ENCODE assay signal across 8 cellular contexts in genomic region chr1:169427081-169427611, GRCh38. TPM values are rescaled to one million over a fixed set of nuclear protein-coding genes. Genes with fewer than 3 reads are reported as not detected.
DNase-seq lines count a peak whose midpoint lies in the region; ATAC-seq and TF ChIP-seq lines count a peak whose summit lies in the region.

CCDC181 (minus strand) TSS chr1:169427474; CDS start chr1:169424927, 2,547 bp downstream.

- H3K4me3 ChIP-seq in fibroblast of the aortic adventitia (ENCODE audit: low read depth, low read length), result peak within 1 kb of the TSS; percentile 68

- peak within 1 kb of the TSS; percentile 86 for H3K4me3 Mint-ChIP-seq in activated T-cell treated with anti-CD3 and anti-CD28 coated beads, Interleukin-2, amount 50 U/mL, for 4 hours
- H3K4me3 Mint-ChIP-seq in natural killer cell, result peak within 1 kb of the TSS; percentile 93

- intact Hi-C loops in natural killer cell (cut with micrococcal nuclease), result no loop called here

- peak within 1 kb of the TSS in 1 of 2 donors; percentile 87 for H3K27ac Mint-ChIP-seq in natural killer cell

- peaks cover 5% of the 10 kb centered on the region for H3K4me1 Mint-ChIP-seq in activated T-cell treated with anti-CD3 and anti-CD28 coated beads, Interleukin-2, amount 50 U/mL, for 4 hours (ENCODE audit: low read depth)
- peaks cover 9 to 10% of the 10 kb centered on the region in 2 donors for H3K4me1 Mint-ChIP-seq in natural killer cell

- peaks cover 4% of the 10 kb centered on the region for H3K9me3 Mint-ChIP-seq in activated T-cell treated with anti-CD3 and anti-CD28 coated beads, Interleukin-2, amount 50 U/mL, for 4 hours
- H3K9me3 Mint-ChIP-seq in natural killer cell, result peaks cover 0 to 2% of the 10 kb centered on the region in 2 donors

- H3K36me3 Mint-ChIP-seq in activated T-cell treated with anti-CD3 and anti-CD28 coated beads, Interleukin-2, amount 50 U/mL, for 4 hours (ENCODE audit: insufficient read depth), result no peaks in the 10 kb centered on the region
- peaks cover 14% of the 10 kb centered on the region for H3K36me3 Mint-ChIP-seq in natural killer cell

- ATAC-seq in HG02840 (IDR thresholded peaks at IDR 0.05; ENCODE audit: low FRiP score, unreplicated experiment) (peak; percentile 78), natural killer cell (peak; percentile 55 to 80 (median 65))
- ATAC-seq in activated T-cell treated with anti-CD3 and anti-CD28 coated beads, Interleukin-2, amount 50 U/mL, for 4 hours, result peak; percentile 95 to 99

- H3K27me3 Mint-ChIP-seq in activated T-cell treated with anti-CD3 and anti-CD28 coated beads, Interleukin-2, amount 50 U/mL, for 4 hours (ENCODE audit: low read depth), result peaks cover 79% of the 10 kb centered on the region
- H3K27me3 Mint-ChIP-seq in natural killer cell (ENCODE audit: low read depth in 2 of 2), result peaks cover 63 to 91% of the 10 kb centered on the region in 2 donors

- no peak for TF ChIP-seq CTCF in fibroblast of the aortic adventitia (IDR thresholded peaks at IDR 0.05; ENCODE audit: insufficient read depth, low read length)
- TF ChIP-seq CTCF in natural killer cell (IDR thresholded peaks at IDR 0.05), result no peak

- peak; percentile 85 for DNase-seq in DMS79 treated with DMSO at 0.1 percent for 48 hours (lab: John Stamatoyannopoulos, UW)
- peak; percentile 90 for DNase-seq in NCI-H748 (lab: John Stamatoyannopoulos, UW; ENCODE audit: unreplicated experiment)
- peak; percentile 36 for DNase-seq in activated T-cell treated with anti-CD3 and anti-CD28 coated beads, Interleukin-2, amount 50 U/mL, for 4 hours
- peak; percentile 42 for DNase-seq in fibroblast of the aortic adventitia (ENCODE audit: low read depth)
- DNase-seq in natural killer cell, result no peak
- DNase-seq in stimulated activated naive CD4-positive, alpha-beta T cell (lab: John Stamatoyannopoulos, UW), result peak in 4 of 6 experiments; percentile 3 to 54 (median 11)
- no peak for DNase-seq in amniotic stem cell (lab: John Stamatoyannopoulos, UW)

RNA-seq across cellular contexts. Expression of gene CCDC181, which starts in this region (rescaled TPM):
- total RNA-seq in activated T-cell treated with anti-CD3 and anti-CD28 coated beads, Interleukin-2, amount 50 U/mL, for 4 hours, result under 1 TPM; 0.16 to 0.43 (median 0.16) TPM
- 1.4 and 3.1 TPM in 2 replicates for total RNA-seq in fibroblast of the aortic adventitia (ENCODE audit: low replicate concordance)
- not detected for total RNA-seq in natural killer cell

Comparison
In these comparisons a context has a peak if more than half of its experiments do, and no peak if none do; other contexts are left out.
1. Peak in DNase-seq and ATAC-seq in activated T-cell treated with anti-CD3 and anti-CD28 coated beads, Interleukin-2, amount 50 U/mL, for 4 hours; RNA of the gene not detected or under 1 TPM.
2. Peak in ATAC-seq in natural killer cell; RNA of the gene not detected or under 1 TPM.
3. DNase-seq: peak in DMS79 treated with DMSO at 0.1 percent for 48 hours (single experiment), NCI-H748 (single experiment), fibroblast of the aortic adventitia (single experiment) and stimulated activated naive CD4-positive, alpha-beta T cell (4 of 6); none in natural killer cell (single experiment) and amniotic stem cell (single experiment).
4. Peak in every context shown above with its lines, with median percentiles within 50 percentile points of each other: ATAC-seq.